In the genomic region with DNA sequence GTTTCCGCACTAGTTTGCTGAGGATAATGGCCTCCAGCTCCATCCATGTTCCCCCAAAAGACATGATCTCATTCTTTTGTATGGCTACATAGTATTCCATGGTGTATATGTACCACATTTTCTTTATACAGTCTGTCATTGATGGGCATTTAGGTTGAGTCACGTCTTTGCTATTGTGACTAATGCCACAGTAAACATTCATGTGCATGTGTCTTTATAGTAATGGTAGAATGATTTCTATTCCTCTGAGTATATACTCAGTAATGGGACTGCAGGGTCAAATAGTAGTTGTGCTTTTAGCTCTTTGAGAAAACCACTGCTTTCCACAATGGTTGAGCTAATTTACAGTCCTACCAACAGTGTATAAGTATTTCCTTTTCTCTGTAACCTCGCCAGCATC, we compare ENCODE assay signal across 7 cellular contexts.
"Had no signal": no experiment of that assay in that cellular context is flagged by ENCODE, and none has a peak within 500 bp of the region (broad histone marks: within the 10 kb centered on the region; RNA-seq: fewer than 3 reads in every experiment).

No MANE protein-coding gene starts in this region.

- DNase-seq: GM23248, GOT3, H7, IMR-90, KG1 had no signal

- ATAC-seq: HCT116, K562 had no signal
